8 cellular contexts compared by ENCODE assay signal in the genomic region with DNA sequence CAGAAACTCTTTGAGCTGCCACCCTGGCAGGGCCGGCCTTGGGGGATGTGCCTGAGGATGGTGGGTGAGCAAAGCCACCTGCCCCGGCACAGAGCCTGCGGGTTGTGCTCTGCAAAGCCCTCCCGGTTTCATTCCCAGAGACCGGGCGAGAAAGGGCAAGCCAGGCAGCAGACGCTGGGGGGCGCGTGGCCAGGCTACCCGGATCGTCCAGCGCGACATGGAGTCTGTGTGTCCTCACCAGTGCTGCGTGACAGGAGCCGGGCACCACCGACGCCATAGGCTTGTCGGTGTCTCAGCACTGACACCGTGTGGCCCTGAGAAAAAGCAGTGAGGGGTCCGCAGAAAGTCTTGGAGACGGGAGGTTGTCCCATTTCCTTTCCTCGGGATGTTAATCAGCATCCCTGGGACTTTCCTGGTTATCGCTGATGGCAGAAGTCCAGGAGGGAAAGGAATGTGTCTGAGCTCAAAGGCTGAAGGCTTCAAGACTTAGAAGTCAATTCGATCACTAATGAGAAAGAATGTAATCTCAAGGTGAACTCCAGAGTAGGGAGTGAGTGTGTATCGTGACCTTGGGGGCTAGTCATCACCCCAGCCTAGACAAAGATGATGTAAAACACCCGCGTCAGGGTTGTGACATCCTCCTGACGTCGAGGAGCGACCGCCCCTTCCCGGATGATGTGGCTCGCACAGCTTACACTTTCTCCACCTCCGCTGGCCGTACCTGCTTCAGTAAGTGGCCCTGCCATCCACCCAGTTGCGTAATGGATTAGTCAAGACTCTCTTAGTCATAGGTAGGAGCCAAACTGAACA. TPM values are rescaled to one million over a fixed set of nuclear protein-coding genes. Genes with fewer than 3 reads are reported as not detected.
A peak's percentile ranks its signal among the peaks of the same experiment; 100 is the strongest.
DNase-seq lines count a peak whose midpoint lies in the region; ATAC-seq, FAIRE-seq and TF ChIP-seq lines count a peak whose summit lies in the region.

No MANE protein-coding gene starts in this region.

- peak; percentile 79 to 85 for TF ChIP-seq CTCF in brain (conservative IDR thresholded peaks at IDR 0.05)

- H3K36me3 Mint-ChIP-seq in T-helper 17 cell (ENCODE audit: low read depth), result peaks cover 3% of the 10 kb centered on the region
- H3K36me3 Mint-ChIP-seq in brain, result no peaks in the 10 kb centered on the region

- peak overlapping the region; percentile 65 for H3K4me3 Mint-ChIP-seq in T-helper 17 cell
- peak overlapping the region in 4 of 5 experiments; percentile 58 to 73 (median 62) for H3K4me3 Mint-ChIP-seq in brain

- peak; percentile 80 for FAIRE-seq in GM12891 (lab: Jason Lieb, UNC)

- H3K27me3 Mint-ChIP-seq in T-helper 17 cell (peaks cover 57% of the 10 kb centered on the region), brain (peaks cover 30% of the 10 kb centered on the region)

- peaks cover 0 to 4% (median 0%) of the 10 kb centered on the region in 5 experiments for H3K9me3 Mint-ChIP-seq in brain

- H3K27ac Mint-ChIP-seq in T-helper 17 cell, result peak overlapping the region; percentile 66
- H3K27ac Mint-ChIP-seq in brain, result peak overlapping the region in 2 of 5 experiments; percentile 35 to 65

- no peaks in the 10 kb centered on the region for H3K9me3 ChIP-seq in T-helper 17 cell (ENCODE audit: control insufficient read depth, low read length, poor library complexity, severe bottlenecking)

- TF ChIP-seq POLR2A in GM12891 (IDR thresholded peaks at IDR 0.05; ENCODE audit: low read depth, low read length), result no peak

- peak; percentile 45 for DNase-seq in GM12891 (ENCODE audit: insufficient read length, low spot score)
- DNase-seq in NCI-H1105 treated with DMSO at 0.1 percent for 48 hours (lab: John Stamatoyannopoulos, UW), result peak; percentile 54
- DNase-seq in T-helper 17 cell, result peak; percentile 13 to 45 (median 40)
- DNase-seq in iPS DF 4.7 (ENCODE audit: extremely low read depth, low spot score), result peak; percentile 66
- peak; percentile 74 for DNase-seq in sciatic nerve (ENCODE audit: low spot score)

- H3K4me1 Mint-ChIP-seq in T-helper 17 cell (peaks cover 13% of the 10 kb centered on the region), brain (peaks cover 10% of the 10 kb centered on the region)

- ATAC-seq in T-helper 17 cell, result peak; percentile 83
- peak; percentile 89 for ATAC-seq in sciatic nerve
- ATAC-seq in HG03045 (IDR thresholded peaks at IDR 0.05; ENCODE audit: unreplicated experiment), result no peak
- ATAC-seq in GM21367 (IDR thresholded peaks at IDR 0.05; ENCODE audit: unreplicated experiment), result no peak

- intact Hi-C loops in sciatic nerve (cut with DNase I), result loop anchor here (10.0 kb wide), 1 partner anchor 172 kb away; no protein-coding TSS in a partner anchor

TF ChIP-seq in GM12891, 5 proteins besides CTCF, POLR2A, EP300 and RAD21:
- TF ChIP-seq SPI1 (IDR thresholded peaks at IDR 0.05; ENCODE audit: low read depth, low read length) (no peak), PAX5 (IDR thresholded peaks at IDR 0.05; ENCODE audit: insufficient read depth, low read length, severe bottlenecking) (no peak)

RNA-seq across cellular contexts. Expression of gene PLA2G4E, which starts 36.3 kb away (rescaled TPM):
- polyA plus RNA-seq in GM12891 (2012; ENCODE audit: low read depth, missing spikeins), result 0.04 TPM
- total RNA-seq in T-helper 17 cell, result not detected
- not detected for polyA plus RNA-seq in brain (ENCODE audit: insufficient read depth, low read depth, low replicate concordance)
- not detected for total RNA-seq in sciatic nerve

RNA-seq across cellular contexts. Expression of gene PLA2G4D, which starts 37.2 kb away (rescaled TPM):
- not detected for polyA plus RNA-seq in GM12891 (2012; ENCODE audit: low read depth, missing spikeins)
- total RNA-seq in T-helper 17 cell (not detected), sciatic nerve (not detected)
- polyA plus RNA-seq in brain (ENCODE audit: insufficient read depth, low read depth, low replicate concordance), result 0.17 TPM

Comparison
In these comparisons a context has a peak if more than half of its experiments do, and no peak if none do; other contexts are left out.
1. ATAC-seq: peak in T-helper 17 cell (single experiment) and sciatic nerve (single experiment); none in HG03045 (single experiment) and GM21367 (single experiment).
2. Peak in every context shown above with its lines, with median percentiles within 50 percentile points of each other: DNase-seq.